In genomic region chr4:2127609-2128300, GRCh38 we compare ENCODE assay signal across 23 cellular contexts.
DNase-seq lines count a peak whose midpoint lies in the region; ATAC-seq and TF ChIP-seq lines count a peak whose summit lies in the region.
"Had no signal": no experiment of that assay in that cellular context is flagged by ENCODE, and none has a peak within 500 bp of the region (broad histone marks: within the 10 kb centered on the region; RNA-seq: fewer than 3 reads in every experiment).

No MANE protein-coding gene starts in this region.

- no peak overlapping the region for H4K5ac ChIP-seq in IMR-90 (ENCODE audit: low read depth, low read length)

- DNase-seq in IMR-90 (no peak), fibroblast of pulmonary artery (ENCODE audit: low read depth) (peak; percentile 56), trophoblast cell (peak in 1 of 2 donors; percentile 54), aorta (no peak), DMS53 (lab: John Stamatoyannopoulos, UW) (no peak)
- DNase-seq: AML-193; CD4-positive, alpha-beta T cell; GDM1; NCI-H1092; NCI-H1417 treated with DMSO at 0.1 percent for 48 hours; NCI-H187; NCI-H2081 treated with DMSO at 0.1 percent for 48 hours; NCI-H2171; NCI-H774; Right ventricle myocardium superior had no signal

- no peak overlapping the region for H2BK15ac ChIP-seq in IMR-90 (ENCODE audit: low read depth, low read length)

- H3K27ac ChIP-seq in IMR-90 (ENCODE audit: insufficient read depth, low read length) (no peak overlapping the region), VCaP (peak overlapping the region; percentile 47), trophoblast cell (ENCODE audit: low read depth, low read length) (no peak overlapping the region), aorta (ENCODE audit: low read depth in 1 of 2, low read length in 2 of 2) (no peak overlapping the region)
- H3K27ac ChIP-seq: A549; BLaER1 treated with 17β-estradiol and CSF1 and Interleukin-3, amounts not matched to agents 10 nM and 100 nM; HL-60; SJSA1 had no signal

- no peaks in the 10 kb centered on the region for H3K79me2 ChIP-seq in trophoblast cell (ENCODE audit: control insufficient read depth, insufficient read depth, low read length, poor library complexity)

- H3K9ac ChIP-seq in IMR-90 (ENCODE audit: low read depth, low read length) (no peak overlapping the region), trophoblast cell (ENCODE audit: low read length) (peak overlapping the region; percentile 19)
- H3K9ac ChIP-seq: BLaER1 treated with 17β-estradiol and CSF1 and Interleukin-3, amounts not matched to agents 10 nM and 100 nM had no signal

- WGBS in IMR-90 (ENCODE audit: extremely low coverage in 2 of 2, insufficient read length in 1 of 2), 2 experiments, result 43% methylated on average over 4 of the region's 20 CpGs; no CpG with 5 or more reads in 1 of the 2 experiments
- no CpG with 5 or more reads among the region's 20 CpGs for WGBS in trophoblast cell (ENCODE audit: extremely low coverage, insufficient coverage, insufficient read length)
- WGBS in aorta, 2 donors, result 49 to 57% methylated on average over 20 of the region's 20 CpGs

- H3K9me3 ChIP-seq in IMR-90 (ENCODE audit: control insufficient read depth, insufficient read depth, low read length), result peaks cover 9% of the 10 kb centered on the region
- H3K9me3 ChIP-seq in trophoblast cell (ENCODE audit: insufficient read depth, low read depth, low read length), result peaks cover 1% of the 10 kb centered on the region
- H3K9me3 ChIP-seq in aorta (ENCODE audit: control insufficient read depth, low read length), result no peaks in the 10 kb centered on the region
- H3K9me3 ChIP-seq: SJSA1 had no signal

- no peak overlapping the region for H2BK12ac ChIP-seq in trophoblast cell (ENCODE audit: low read length)

- no peaks in the 10 kb centered on the region for H3K79me1 ChIP-seq in IMR-90 (ENCODE audit: low read depth in 1 of 2, low read length in 2 of 2)
- no peaks in the 10 kb centered on the region for H3K79me1 ChIP-seq in trophoblast cell (ENCODE audit: low read length)

- no peak for TF ChIP-seq CTCF in IMR-90 (conservative IDR thresholded peaks at IDR 0.05; ENCODE audit: low read depth, low read length)
- TF ChIP-seq CTCF in VCaP (conservative IDR thresholded peaks at IDR 0.05), result no peak
- no peak for TF ChIP-seq CTCF in fibroblast of pulmonary artery (IDR thresholded peaks at IDR 0.05; ENCODE audit: low read length, missing control alignments)

- H3K27me3 ChIP-seq in IMR-90 (ENCODE audit: control insufficient read depth, insufficient read depth, low read length), result peaks cover 4% of the 10 kb centered on the region
- H3K27me3 ChIP-seq in trophoblast cell (ENCODE audit: insufficient read depth, low read length), result no peaks in the 10 kb centered on the region
- H3K27me3 ChIP-seq in aorta (ENCODE audit: control insufficient read depth in 1 of 2, insufficient read depth in 2 of 2, low read length in 1 of 2), result no peaks in the 10 kb centered on the region
- H3K27me3 ChIP-seq: BLaER1 treated with 17β-estradiol and CSF1 and Interleukin-3, amounts not matched to agents 10 nM and 100 nM; SJSA1 had no signal

- H2AFZ ChIP-seq in IMR-90 (replicated peaks; ENCODE audit: low read length, poor library complexity) (peak overlapping the region; percentile 63), trophoblast cell (ENCODE audit: insufficient read depth, low read length, poor library complexity) (no peak overlapping the region)

- H3K4me1 ChIP-seq in IMR-90 (ENCODE audit: control insufficient read depth, insufficient read depth, low read length), result no peaks in the 10 kb centered on the region
- H3K4me1 ChIP-seq in trophoblast cell (ENCODE audit: control insufficient read depth in 1 of 2, insufficient read depth in 2 of 2, low read length in 2 of 2), result no peaks in the 10 kb centered on the region
- H3K4me1 ChIP-seq in aorta (ENCODE audit: control insufficient read depth in 1 of 2, insufficient read depth in 2 of 2, low read length in 2 of 2), result no peaks in the 10 kb centered on the region
- H3K4me1 ChIP-seq: A549; BLaER1 treated with 17β-estradiol and CSF1 and Interleukin-3, amounts not matched to agents 10 nM and 100 nM; SJSA1 had no signal

- H2AK9ac ChIP-seq in IMR-90 (replicated peaks; ENCODE audit: low read depth, low read length, poor library complexity), result no peak overlapping the region

- H3K4me3 ChIP-seq in IMR-90 (ENCODE audit: insufficient read depth, low read depth, low read length), result no peak overlapping the region
- H3K4me3 ChIP-seq in fibroblast of pulmonary artery (replicated peaks; ENCODE audit: low read depth, low read length), result no peak overlapping the region
- no peak overlapping the region for H3K4me3 ChIP-seq in trophoblast cell (ENCODE audit: low read depth, low read length)
- no peak overlapping the region for H3K4me3 ChIP-seq in aorta (ENCODE audit: low read length in 2 of 2)
- H3K4me3 ChIP-seq: A549; BLaER1 treated with 17β-estradiol and CSF1 and Interleukin-3, amounts not matched to agents 10 nM and 100 nM; GM12878; SJSA1 had no signal

- H2BK120ac ChIP-seq in IMR-90 (ENCODE audit: low read depth, low read length) (no peak overlapping the region), trophoblast cell (ENCODE audit: insufficient read depth, low read length, poor library complexity) (no peak overlapping the region)

- POLR2A ChIA-PET in IMR-90 (lab: Charles Lee; ENCODE audit: unreplicated experiment), result no interaction called here

- ATAC-seq in IMR-90 (ENCODE audit: low read depth) (no peak), aorta (ENCODE audit: low FRiP score) (no peak), HG02623 (IDR thresholded peaks at IDR 0.05; ENCODE audit: unreplicated experiment) (no peak)
- ATAC-seq: A549, GM12878, HCT116 had no signal

- H3K4ac ChIP-seq in IMR-90 (ENCODE audit: low read depth, low read length) (no peak overlapping the region), trophoblast cell (ENCODE audit: low read depth, low read length) (no peak overlapping the region)

- H2AK5ac ChIP-seq in IMR-90 (ENCODE audit: low read depth, low read length) (no peak overlapping the region), trophoblast cell (ENCODE audit: low read length) (no peak overlapping the region)

- H3K4me2 ChIP-seq in IMR-90 (ENCODE audit: low read depth, low read length), result no peak overlapping the region
- no peak overlapping the region for H3K4me2 ChIP-seq in trophoblast cell (ENCODE audit: low read length)
- H3K4me2 ChIP-seq: A549; BLaER1 treated with 17β-estradiol and CSF1 and Interleukin-3, amounts not matched to agents 10 nM and 100 nM had no signal

- H3K36me3 ChIP-seq in IMR-90 (ENCODE audit: control insufficient read depth, insufficient read depth, low read length), result no peaks in the 10 kb centered on the region
- H3K36me3 ChIP-seq in trophoblast cell (ENCODE audit: control insufficient read depth in 1 of 2, insufficient read depth in 2 of 2, low read length in 2 of 2), result no peaks in the 10 kb centered on the region
- no peaks in the 10 kb centered on the region for H3K36me3 ChIP-seq in aorta (ENCODE audit: control insufficient read depth in 1 of 2, insufficient read depth in 2 of 2, low read length in 1 of 2)
- H3K36me3 ChIP-seq: SJSA1 had no signal

- H4K91ac ChIP-seq in IMR-90 (ENCODE audit: insufficient read depth, low read depth, low read length), result no peak overlapping the region
- no peak overlapping the region for H4K91ac ChIP-seq in trophoblast cell (ENCODE audit: low read depth, low read length)

- H2BK20ac ChIP-seq in IMR-90 (ENCODE audit: low read depth, low read length), result no peak overlapping the region

- H4K8ac ChIP-seq in IMR-90 (ENCODE audit: low read depth in 2 of 2, low read length in 2 of 2) (no peak overlapping the region), trophoblast cell (ENCODE audit: low read depth, low read length) (no peak overlapping the region)

- no peak overlapping the region for H4K12ac ChIP-seq in trophoblast cell (ENCODE audit: low read depth, low read length)

- BruUV-seq in IMR-90 (replicated peaks; lab: Mats Ljungman, UMichigan), result no TSS peak

- no peak overlapping the region for H3K56ac ChIP-seq in IMR-90 (ENCODE audit: extremely low read depth, insufficient read depth, low read length)

- dilution Hi-C loops in IMR-90 (cut with HindIII; ENCODE audit: low sequenced_read_pairs, unreplicated experiment), result no loop called here

- no peak overlapping the region for H3K23ac ChIP-seq in IMR-90 (ENCODE audit: low read depth, low read length)
- H3K23ac ChIP-seq in trophoblast cell (ENCODE audit: low read length), result no peak overlapping the region

- H4K20me1 ChIP-seq in IMR-90 (ENCODE audit: insufficient read depth, low read length), result no peaks in the 10 kb centered on the region
- H4K20me1 ChIP-seq: BLaER1 treated with 17β-estradiol and CSF1 and Interleukin-3, amounts not matched to agents 10 nM and 100 nM had no signal

- intact Hi-C loops in IMR-90 (cut with micrococcal nuclease), result no loop called here
- intact Hi-C loops in aorta (cut with DNase I), result no loop called here

- H3K9me1 ChIP-seq in IMR-90 (ENCODE audit: insufficient read depth, low read length), result no peaks in the 10 kb centered on the region

- H2BK5ac ChIP-seq in IMR-90 (ENCODE audit: low read depth, low read length, poor library complexity, severe bottlenecking), result no peak overlapping the region
- H2BK5ac ChIP-seq in trophoblast cell (ENCODE audit: low read depth, low read length, poor library complexity), result no peak overlapping the region

- H3K18ac ChIP-seq in IMR-90 (ENCODE audit: low read depth, low read length), result no peak overlapping the region
- H3K18ac ChIP-seq in trophoblast cell (ENCODE audit: low read length), result no peak overlapping the region

- no peak for TF ChIP-seq RAD21 in IMR-90 (IDR thresholded peaks at IDR 0.05; ENCODE audit: low read length)

- in situ Hi-C loops in IMR-90 (cut with MboI; ENCODE audit: low sequenced_read_pairs), result no loop called here

- CTCF ChIA-PET in IMR-90 (lab: Yijun Ruan, JAX), result no interaction called here

- no peak for TF ChIP-seq POLR2A in IMR-90 (IDR thresholded peaks at IDR 0.05; ENCODE audit: low read depth, low read length)

- H3K14ac ChIP-seq in IMR-90 (replicated peaks; ENCODE audit: low read depth, low read length) (no peak overlapping the region), trophoblast cell (ENCODE audit: low read length) (no peak overlapping the region)

TF ChIP-seq in IMR-90, 13 proteins besides CTCF, POLR2A, EP300 and RAD21:
- TF ChIP-seq MAFK (IDR thresholded peaks at IDR 0.05; ENCODE audit: low read depth, low read length), result no peak
